8 cellular contexts compared by ENCODE assay signal in genomic region chr1:169348356-169349036, GRCh38. TPM values are rescaled to one million over a fixed set of nuclear protein-coding genes. Genes with fewer than 3 reads are reported as not detected.
DNase-seq lines count a peak whose midpoint lies in the region; ATAC-seq and TF ChIP-seq lines count a peak whose summit lies in the region.

No MANE protein-coding gene starts in this region.

- H3K36me3 ChIP-seq in upper lobe of right lung (no peaks in the 10 kb centered on the region), H7 (replicated peaks; ENCODE audit: control insufficient read depth, insufficient read depth, low read length) (no peaks in the 10 kb centered on the region)

- no peak overlapping the region for H3K27ac ChIP-seq in upper lobe of right lung

- TF ChIP-seq CTCF in GM12865 (IDR thresholded peaks at IDR 0.05; ENCODE audit: insufficient read depth, low read depth, low read length, missing control alignments) (peak; percentile 62), astrocyte of the spinal cord (IDR thresholded peaks at IDR 0.05; ENCODE audit: low read depth, low read length) (peak; percentile 60), upper lobe of right lung (IDR thresholded peaks at IDR 0.05) (peak; percentile 86)

- peak; percentile 34 for DNase-seq in AG20443 (ENCODE audit: low spot score)
- DNase-seq in GM12865 (ENCODE audit: low read depth): peak; percentile 66
- DNase-seq in NCI-H2196 (lab: John Stamatoyannopoulos, UW; ENCODE audit: unreplicated experiment): peak; percentile 69
- DNase-seq in astrocyte of the spinal cord (ENCODE audit: low read depth, low spot score): peak; percentile 66
- peak; percentile 73 for DNase-seq in kidney glomerular epithelial cell (lab: John Stamatoyannopoulos, UW)
- DNase-seq in upper lobe of right lung: no peak
- no peak for DNase-seq in H7

- H3K9me3 ChIP-seq in upper lobe of right lung: no peaks in the 10 kb centered on the region

- in situ Hi-C loops in astrocyte of the spinal cord (cut with HindIII; ENCODE audit: low sequenced_read_pairs): no loop called here

- intact Hi-C loops in upper lobe of right lung (cut with DNase I): loop anchor here (5.0 kb wide), 1 partner anchor 746 kb away; no protein-coding TSS in a partner anchor

- peak; percentile 73 for ATAC-seq in upper lobe of right lung
- ATAC-seq in GM21529 (IDR thresholded peaks at IDR 0.05; ENCODE audit: unreplicated experiment): no peak

- H3K27me3 ChIP-seq in upper lobe of right lung (no peaks in the 10 kb centered on the region), H7 (ENCODE audit: control insufficient read depth, insufficient read depth, low read length) (no peaks in the 10 kb centered on the region)

- H3K4me1 ChIP-seq in upper lobe of right lung: no peaks in the 10 kb centered on the region

- no peak overlapping the region for H3K4me3 ChIP-seq in GM12865 (ENCODE audit: low read depth, low read length)
- no peak overlapping the region for H3K4me3 ChIP-seq in astrocyte of the spinal cord (ENCODE audit: low read depth, low read length)
- no peak overlapping the region for H3K4me3 ChIP-seq in upper lobe of right lung
- H3K4me3 ChIP-seq in H7 (ENCODE audit: insufficient read depth, low read depth, low read length): no peak overlapping the region

RNA-seq across cellular contexts. Expression of gene NME7, which starts 19.1 kb away (rescaled TPM):
- total RNA-seq in upper lobe of right lung: 12.1 TPM
- 15.8 and 19.1 TPM in 2 replicates for total RNA-seq in H7 (2014; rRNA removed; shearing (Covaris generic))

RNA-seq across cellular contexts. Expression of gene BLZF1, which starts 19.5 kb away (rescaled TPM):
- total RNA-seq in upper lobe of right lung: 22.4 TPM
- total RNA-seq in H7 (2014; rRNA removed; shearing (Covaris generic)): 9.5 and 10.6 TPM in 2 replicates

Comparison
In these comparisons a context has a peak if more than half of its experiments do, and no peak if none do; other contexts are left out.
1. DNase-seq: peak in AG20443 (single experiment), GM12865 (single experiment), NCI-H2196 (single experiment), astrocyte of the spinal cord (single experiment) and kidney glomerular epithelial cell (single experiment); none in upper lobe of right lung (single experiment) and H7 (single experiment).
2. Peak in every context shown above with its lines, with median percentiles within 50 percentile points of each other: CTCF ChIP-seq.